Comparison of ENCODE assay signal across 18 cellular contexts in genomic region chr17:7556627-7557026, GRCh38. TPM values are rescaled to one million over a fixed set of nuclear protein-coding genes. Genes with fewer than 3 reads are reported as not detected.
DNase-seq lines count a peak whose midpoint lies in the region; ATAC-seq, FAIRE-seq and TF ChIP-seq lines count a peak whose summit lies in the region.
"Had no signal": no experiment of that assay in that cellular context is flagged by ENCODE, and none has a peak within 500 bp of the region (broad histone marks: within the 10 kb centered on the region; RNA-seq: fewer than 3 reads in every experiment).

No MANE protein-coding gene starts in this region.

- ATAC-seq in HepG2 (no peak), right lobe of liver (no peak), upper lobe of right lung (no peak), HG03565 (IDR thresholded peaks at IDR 0.05; ENCODE audit: unreplicated experiment) (no peak), GM18502 (IDR thresholded peaks at IDR 0.05; ENCODE audit: poor library complexity, unreplicated experiment) (no peak)

- CTCF ChIA-PET in HepG2 (lab: Yijun Ruan, JAX; ENCODE audit: low intra/inter-chr PET ratio, low total read pairs): no interaction called here

- peaks cover 58% of the 10 kb centered on the region for H3K4me1 ChIP-seq in HepG2 (ENCODE audit: insufficient read depth, low read length)
- H3K4me1 ChIP-seq in right lobe of liver: peaks cover 0 to 20% (median 11%) of the 10 kb centered on the region in 4 donors
- peaks cover 27% of the 10 kb centered on the region for H3K4me1 ChIP-seq in neural progenitor cell
- peaks cover 45% of the 10 kb centered on the region for H3K4me1 ChIP-seq in upper lobe of right lung

- H3K4me1 Mint-ChIP-seq in neural progenitor cell: peaks cover 37% of the 10 kb centered on the region

- no peaks in the 10 kb centered on the region for H4K20me1 ChIP-seq in HepG2 (ENCODE audit: insufficient read depth, low read length)
- no peaks in the 10 kb centered on the region for H4K20me1 ChIP-seq in neural progenitor cell (ENCODE audit: low read depth)

- H3K27me3 Mint-ChIP-seq in neural progenitor cell (ENCODE audit: insufficient read depth, low read depth): peaks cover 8% of the 10 kb centered on the region

- TF ChIP-seq RAD21 in HepG2 (CRISPR knock-in tag; IDR thresholded peaks at IDR 0.05): no peak

- peaks cover 43% of the 10 kb centered on the region for H3F3A ChIP-seq in neural progenitor cell (ENCODE audit: low read depth)

- H3K36me3 ChIP-seq in HepG2 (replicated peaks in 1 of 2; ENCODE audit: control insufficient read depth in 1 of 2, insufficient read depth in 2 of 2, low read length in 2 of 2) (no peaks in the 10 kb centered on the region), right lobe of liver (no peaks in the 10 kb centered on the region), neural progenitor cell (no peaks in the 10 kb centered on the region), upper lobe of right lung (no peaks in the 10 kb centered on the region)

- no peak overlapping the region for H3K27ac ChIP-seq in HepG2 (ENCODE audit: extremely low read length, insufficient read depth, low read length)
- H3K27ac ChIP-seq in right lobe of liver: no peak overlapping the region
- peak overlapping the region in 37 of 59 donors; percentile 36 to 98 (median 94) for H3K27ac ChIP-seq in dorsolateral prefrontal cortex
- no peak overlapping the region for H3K27ac ChIP-seq in neural progenitor cell
- H3K27ac ChIP-seq in upper lobe of right lung: peak overlapping the region; percentile 96

- peak overlapping the region; percentile 91 for H3K4me2 ChIP-seq in HepG2 (ENCODE audit: low read depth, low read length)
- no peak overlapping the region for H3K4me2 ChIP-seq in neural progenitor cell
- H3K4me2 ChIP-seq: SK-N-SH had no signal

- TF ChIP-seq CTCF in HepG2 (CRISPR knock-in tag; IDR thresholded peaks at IDR 0.05) (no peak), right lobe of liver (IDR thresholded peaks at IDR 0.05) (no peak), dorsolateral prefrontal cortex (IDR thresholded peaks at IDR 0.05 in 54 of 56, conservative IDR thresholded peaks at IDR 0.05 in 2 of 56; ENCODE audit: low read depth in 1 of 56, partially characterized antibody in 56 of 56) (no peak), neural progenitor cell (IDR thresholded peaks at IDR 0.05) (no peak), upper lobe of right lung (IDR thresholded peaks at IDR 0.05) (no peak)

- H3K4me3 Mint-ChIP-seq in neural progenitor cell: peak overlapping the region; percentile 14
- H3K4me3 Mint-ChIP-seq: immature natural killer cell, mesothelial cell of epicardium had no signal

- TF ChIP-seq EP300 in HepG2 (IDR thresholded peaks at IDR 0.05; ENCODE audit: low read depth in 2 of 2, low read length in 2 of 2): no peak
- no peak for TF ChIP-seq EP300 in HepG2 (CRISPR knock-in tag; IDR thresholded peaks at IDR 0.05; ENCODE audit: borderline replicate concordance)

- no peak overlapping the region for H2AFZ ChIP-seq in HepG2 (ENCODE audit: low read length)
- no peak overlapping the region for H2AFZ ChIP-seq in neural progenitor cell (replicated peaks)

- H3K4me3 ChIP-seq in HepG2 (replicated peaks in 1 of 3; ENCODE audit: insufficient read depth in 1 of 3, low read depth in 2 of 3, low read length in 3 of 3) (peak overlapping the region in 1 of 3 experiments; percentile 92; a peak in 2 of 6 replicates), right lobe of liver (no peak overlapping the region), dorsolateral prefrontal cortex (no peak overlapping the region), neural progenitor cell (no peak overlapping the region), upper lobe of right lung (no peak overlapping the region)

- no peaks in the 10 kb centered on the region for H3K9me3 ChIP-seq in HepG2 (ENCODE audit: low read length)
- H3K9me3 ChIP-seq in right lobe of liver: no peaks in the 10 kb centered on the region
- no peaks in the 10 kb centered on the region for H3K9me3 ChIP-seq in neural progenitor cell (ENCODE audit: low read depth)
- no peaks in the 10 kb centered on the region for H3K9me3 ChIP-seq in upper lobe of right lung
- H3K9me3 ChIP-seq: SK-N-SH had no signal

- H3K79me2 ChIP-seq in HepG2 (ENCODE audit: insufficient read depth, low read length) (no peaks in the 10 kb centered on the region), neural progenitor cell (ENCODE audit: low read depth) (no peaks in the 10 kb centered on the region)

- intact Hi-C loops in HepG2 (cut with micrococcal nuclease; ENCODE audit: unreplicated experiment): no loop called here
- intact Hi-C loops in right lobe of liver (cut with DNase I): no loop called here
- intact Hi-C loops in dorsolateral prefrontal cortex (cut with DNase I): no loop called here
- intact Hi-C loops in upper lobe of right lung (cut with DNase I): no loop called here

- H3K27ac Mint-ChIP-seq in neural progenitor cell: peak overlapping the region; percentile 15
- H3K27ac Mint-ChIP-seq: mesothelial cell of epicardium had no signal

- POLR2A ChIA-PET in HepG2 (lab: Yijun Ruan, JAX): interaction anchor here (0.5 to 4.8 kb wide), 7 partner anchors 8 to 274 kb away, joined by 3 to 33 read pairs (median 3); partner anchors contain the start of genes TMEM256, TNFSF12 and TP53

- H3K36me3 Mint-ChIP-seq in neural progenitor cell: no peaks in the 10 kb centered on the region
- H3K36me3 Mint-ChIP-seq: mesothelial cell of epicardium had no signal

- H3K9ac ChIP-seq in HepG2 (ENCODE audit: insufficient read depth, low read depth, low read length): peak overlapping the region; percentile 31; the same call in 1 of the 2 replicates
- no peak overlapping the region for H3K9ac ChIP-seq in neural progenitor cell
- H3K9ac ChIP-seq: SK-N-SH had no signal

- TF ChIP-seq POLR2A in HepG2 (IDR thresholded peaks at IDR 0.05; ENCODE audit: insufficient read depth in 1 of 2, low read depth in 2 of 2, low read length in 2 of 2) (no peak), right lobe of liver (IDR thresholded peaks at IDR 0.05) (no peak)

- BruUV-seq in HepG2 (replicated peaks; lab: Mats Ljungman, UMichigan): no TSS peak

- in situ Hi-C loops in HepG2 (cut with HindIII; ENCODE audit: extremely low pct_ligation_motif_present, low pct_unique_long_range_greater_than_20kb) (loop anchor here (5.0 kb wide), 1 partner anchor 44 kb away; no protein-coding TSS in a partner anchor), KBM-7 (cut with MboI; ENCODE audit: low pct_unique_long_range_greater_than_20kb, low sequenced_read_pairs) (no loop called here)

- 66% methylated on average over 12 of the region's 12 CpGs for WGBS in HepG2 (ENCODE audit: low lambda C conversion rate)
- WGBS in right lobe of liver (ENCODE audit: insufficient coverage, low coverage, low lambda C conversion rate, missing lambda C conversion rate): 60% methylated on average over 9 of the region's 12 CpGs

- no peak for FAIRE-seq in HepG2 (lab: Jason Lieb, UNC)
- FAIRE-seq: frontal cortex had no signal

- H3K27me3 ChIP-seq in HepG2 (ENCODE audit: control insufficient read depth in 1 of 2, insufficient read depth in 2 of 2, low read length in 2 of 2) (no peaks in the 10 kb centered on the region; a peak in 1 of 5 replicates), right lobe of liver (no peaks in the 10 kb centered on the region), dorsolateral prefrontal cortex (no peaks in the 10 kb centered on the region), neural progenitor cell (no peaks in the 10 kb centered on the region), upper lobe of right lung (no peaks in the 10 kb centered on the region)

- H3K9me3 Mint-ChIP-seq in neural progenitor cell: no peaks in the 10 kb centered on the region
- H3K9me3 Mint-ChIP-seq: immature natural killer cell, mesothelial cell of epicardium had no signal

- DNase-seq in HepG2 (ENCODE audit: low spot score): no peak
- DNase-seq in right lobe of liver: no peak
- no peak for DNase-seq in dorsolateral prefrontal cortex
- no peak for DNase-seq in neural progenitor cell (ENCODE audit: low spot score)
- DNase-seq in upper lobe of right lung: no peak
- no peak for DNase-seq in KBM-7
- DNase-seq: activated naive CD4-positive, alpha-beta T cell; DMS153; immature natural killer cell; NCI-H187 treated with DMSO at 0.1 percent for 48 hours; NCI-H510A; SK-N-SH; stimulated activated CD4-positive, alpha-beta T cell treated with anti-CD3 and anti-CD28 coated beads, Interleukin-1b, Interleukin-23, amount 100 ng/mL, for 48 hours had no signal

RNA-seq across cellular contexts. Expression of gene TNFSF13, which starts 1.9 kb away (rescaled TPM):
- 1.7 and 2.5 TPM in 2 replicates for total RNA-seq in HepG2 (2016; rRNA removed; fragmentation: Illumina TruSeq; extraction: Trizol)
- 0.20 and 0.79 TPM in 2 replicates for total RNA-seq in HepG2 (2016; cell fraction: cytosol; rRNA removed; fragmentation: Illumina TruSeq; extraction: Trizol; ENCODE audit: low read depth)
- 2.0 and 2.2 TPM in 2 replicates for total RNA-seq in HepG2 (2016; cell fraction: insoluble cytoplasmic fraction; rRNA removed; fragmentation: Illumina TruSeq; extraction: Trizol)
- 1.1 and 2.2 TPM in 2 replicates for total RNA-seq in HepG2 (2016; cell fraction: membrane; rRNA removed; fragmentation: Illumina TruSeq; extraction: Trizol)
- 2.9 and 3.2 TPM in 2 replicates for total RNA-seq in HepG2 (2016; cell fraction: nucleus; rRNA removed; fragmentation: Illumina TruSeq; extraction: Trizol)
- polyA plus RNA-seq in HepG2 (2011; rRNA removed): 3.3 TPM in 2 replicates
- polyA plus RNA-seq in HepG2 (2011; cell fraction: cytosol; rRNA removed): 2.2 TPM in 2 replicates
- 9.6 and 11.2 TPM in 2 replicates for polyA plus RNA-seq in HepG2 (2011; cell fraction: nucleus; rRNA removed)
- polyA plus RNA-seq in HepG2 (2012): 2.6 and 3.9 TPM in 2 replicates
- 0.76 and 2.2 TPM in 2 replicates for polyA plus RNA-seq in HepG2 (2016; cell fraction: cytosol; fragmentation: Illumina TruSeq; extraction: Trizol; ENCODE audit: low read depth)
- polyA plus RNA-seq in HepG2 (2016; cell fraction: insoluble cytoplasmic fraction; fragmentation: Illumina TruSeq; extraction: Trizol; ENCODE audit: low read depth): 3.1 and 3.7 TPM in 2 replicates
- 2.2 and 2.3 TPM in 2 replicates for polyA plus RNA-seq in HepG2 (2016; cell fraction: membrane; fragmentation: Illumina TruSeq; extraction: Trizol; ENCODE audit: low read depth)
- 4.9 and 6.7 TPM in 2 replicates for polyA plus RNA-seq in HepG2 (2016; cell fraction: nucleus; fragmentation: Illumina TruSeq; extraction: Trizol; ENCODE audit: insufficient read depth, low read depth)
- 2.2 and 7.1 TPM in 2 replicates for polyA minus RNA-seq in HepG2 (2011; rRNA and poly(A)+ RNA removed; ENCODE audit: low replicate concordance)
- polyA minus RNA-seq in HepG2 (2011; cell fraction: cytosol; rRNA and poly(A)+ RNA removed): 0.26 and 1.3 TPM in 2 replicates
- 2.1 and 3.0 TPM in 2 replicates for polyA minus RNA-seq in HepG2 (2011; cell fraction: nucleus; rRNA and poly(A)+ RNA removed)
- 10 to 100 TPM in 2 of 6 experiments, 1 to 10 TPM in 4; 4.3 to 13.0 (median 6.2) TPM for total RNA-seq in right lobe of liver
- 10 to 100 TPM in 119 of 120 experiments, 1 to 10 TPM in 1; 9.4 to 59.7 (median 21.7) TPM for total RNA-seq in dorsolateral prefrontal cortex
- 0.37 TPM in 1 of 2 replicates, not detected in the other for total RNA-seq in neural progenitor cell (ENCODE audit: low replicate concordance)
- 101 TPM for total RNA-seq in upper lobe of right lung

RNA-seq across cellular contexts. Expression of gene SENP3, which starts 5.1 kb away (rescaled TPM):
- total RNA-seq in HepG2 (2016; rRNA removed; fragmentation: Illumina TruSeq; extraction: Trizol) (64.5 and 75.4 TPM in 2 replicates), right lobe of liver (10 to 100 TPM; 12.3 to 33.9 (median 15.1) TPM), dorsolateral prefrontal cortex (10 to 100 TPM; 41.4 to 93.2 (median 61.6) TPM), neural progenitor cell (ENCODE audit: low replicate concordance) (87.9 and 91.6 TPM in 2 replicates), upper lobe of right lung (57.6 TPM)
- 46.1 and 48.3 TPM in 2 replicates for total RNA-seq in HepG2 (2016; cell fraction: cytosol; rRNA removed; fragmentation: Illumina TruSeq; extraction: Trizol; ENCODE audit: low read depth)
- 67.8 and 80.2 TPM in 2 replicates for total RNA-seq in HepG2 (2016; cell fraction: insoluble cytoplasmic fraction; rRNA removed; fragmentation: Illumina TruSeq; extraction: Trizol)
- 96.7 and 98.4 TPM in 2 replicates for total RNA-seq in HepG2 (2016; cell fraction: membrane; rRNA removed; fragmentation: Illumina TruSeq; extraction: Trizol)
- 31.6 and 38.4 TPM in 2 replicates for total RNA-seq in HepG2 (2016; cell fraction: nucleus; rRNA removed; fragmentation: Illumina TruSeq; extraction: Trizol)
- 55.8 and 57.3 TPM in 2 replicates for polyA plus RNA-seq in HepG2 (2011; rRNA removed)
- polyA plus RNA-seq in HepG2 (2011; cell fraction: cytosol; rRNA removed): 51.2 and 51.8 TPM in 2 replicates
- polyA plus RNA-seq in HepG2 (2011; cell fraction: nucleus; rRNA removed): 36.5 and 39.7 TPM in 2 replicates
- 20.5 and 25.7 TPM in 2 replicates for polyA plus RNA-seq in HepG2 (2012)
- polyA plus RNA-seq in HepG2 (2016; cell fraction: cytosol; fragmentation: Illumina TruSeq; extraction: Trizol; ENCODE audit: low read depth): 29.8 and 32.5 TPM in 2 replicates
- polyA plus RNA-seq in HepG2 (2016; cell fraction: insoluble cytoplasmic fraction; fragmentation: Illumina TruSeq; extraction: Trizol; ENCODE audit: low read depth): 66.8 and 75.8 TPM in 2 replicates
- 81.7 and 87.7 TPM in 2 replicates for polyA plus RNA-seq in HepG2 (2016; cell fraction: membrane; fragmentation: Illumina TruSeq; extraction: Trizol; ENCODE audit: low read depth)
- polyA plus RNA-seq in HepG2 (2016; cell fraction: nucleus; fragmentation: Illumina TruSeq; extraction: Trizol; ENCODE audit: insufficient read depth, low read depth): 52.7 and 61.4 TPM in 2 replicates
- 67.9 and 190 TPM in 2 replicates for polyA minus RNA-seq in HepG2 (2011; rRNA and poly(A)+ RNA removed; ENCODE audit: low replicate concordance)
- polyA minus RNA-seq in HepG2 (2011; cell fraction: cytosol; rRNA and poly(A)+ RNA removed): 26.8 and 29.3 TPM in 2 replicates
- 19.1 and 20.5 TPM in 2 replicates for polyA minus RNA-seq in HepG2 (2011; cell fraction: nucleus; rRNA and poly(A)+ RNA removed)

RNA-seq across cellular contexts. Expression of gene TNFSF12, which starts 7.8 kb away (rescaled TPM):
- total RNA-seq in HepG2 (2016; rRNA removed; fragmentation: Illumina TruSeq; extraction: Trizol) (0.73 and 0.93 TPM in 2 replicates), right lobe of liver (10 to 100 TPM in 4 of 6 experiments, 1 to 10 TPM in 2; 6.1 to 14.7 (median 11.4) TPM), dorsolateral prefrontal cortex (10 to 100 TPM; 25.3 to 97.2 (median 50.2) TPM), neural progenitor cell (ENCODE audit: low replicate concordance) (0.75 and 2.4 TPM in 2 replicates), upper lobe of right lung (75.7 TPM)
- 3.9 and 4.8 TPM in 2 replicates for total RNA-seq in HepG2 (2016; cell fraction: cytosol; rRNA removed; fragmentation: Illumina TruSeq; extraction: Trizol; ENCODE audit: low read depth)
- total RNA-seq in HepG2 (2016; cell fraction: insoluble cytoplasmic fraction; rRNA removed; fragmentation: Illumina TruSeq; extraction: Trizol): 0.97 and 1.6 TPM in 2 replicates
- 3.9 and 5.7 TPM in 2 replicates for total RNA-seq in HepG2 (2016; cell fraction: membrane; rRNA removed; fragmentation: Illumina TruSeq; extraction: Trizol)
- total RNA-seq in HepG2 (2016; cell fraction: nucleus; rRNA removed; fragmentation: Illumina TruSeq; extraction: Trizol): 1.2 TPM in 1 of 2 replicates, not detected in the other
- 6.3 and 7.2 TPM in 2 replicates for polyA plus RNA-seq in HepG2 (2011; rRNA removed)
- 7.6 and 10.0 TPM in 2 replicates for polyA plus RNA-seq in HepG2 (2011; cell fraction: cytosol; rRNA removed)
- 5.3 and 5.4 TPM in 2 replicates for polyA plus RNA-seq in HepG2 (2011; cell fraction: nucleus; rRNA removed)
- 5.1 and 5.5 TPM in 2 replicates for polyA plus RNA-seq in HepG2 (2012)
- polyA plus RNA-seq in HepG2 (2016; cell fraction: cytosol; fragmentation: Illumina TruSeq; extraction: Trizol; ENCODE audit: low read depth): 13.4 and 14.8 TPM in 2 replicates
- polyA plus RNA-seq in HepG2 (2016; cell fraction: insoluble cytoplasmic fraction; fragmentation: Illumina TruSeq; extraction: Trizol; ENCODE audit: low read depth): 1.9 and 2.1 TPM in 2 replicates
- polyA plus RNA-seq in HepG2 (2016; cell fraction: membrane; fragmentation: Illumina TruSeq; extraction: Trizol; ENCODE audit: low read depth): 12.4 and 14.7 TPM in 2 replicates
- polyA plus RNA-seq in HepG2 (2016; cell fraction: nucleus; fragmentation: Illumina TruSeq; extraction: Trizol; ENCODE audit: insufficient read depth, low read depth): 1.4 and 2.2 TPM in 2 replicates
- 2.1 and 2.2 TPM in 2 replicates for polyA minus RNA-seq in HepG2 (2011; rRNA and poly(A)+ RNA removed; ENCODE audit: low replicate concordance)
- 1.8 and 2.3 TPM in 2 replicates for polyA minus RNA-seq in HepG2 (2011; cell fraction: cytosol; rRNA and poly(A)+ RNA removed)
- 0.99 and 1.0 TPM in 2 replicates for polyA minus RNA-seq in HepG2 (2011; cell fraction: nucleus; rRNA and poly(A)+ RNA removed)
- total RNA-seq: OCI-LY7 had no signal

RNA-seq across cellular contexts. Expression of gene CD68, which starts 22.8 kb away (rescaled TPM):
- 4.1 and 10.3 TPM in 2 replicates for total RNA-seq in HepG2 (2016; rRNA removed; fragmentation: Illumina TruSeq; extraction: Trizol)
- 6.3 and 6.7 TPM in 2 replicates for total RNA-seq in HepG2 (2016; cell fraction: cytosol; rRNA removed; fragmentation: Illumina TruSeq; extraction: Trizol; ENCODE audit: low read depth)
- 3.2 and 7.8 TPM in 2 replicates for total RNA-seq in HepG2 (2016; cell fraction: insoluble cytoplasmic fraction; rRNA removed; fragmentation: Illumina TruSeq; extraction: Trizol)
- total RNA-seq in HepG2 (2016; cell fraction: membrane; rRNA removed; fragmentation: Illumina TruSeq; extraction: Trizol): 7.2 and 7.7 TPM in 2 replicates
- total RNA-seq in HepG2 (2016; cell fraction: nucleus; rRNA removed; fragmentation: Illumina TruSeq; extraction: Trizol): 3.2 and 9.0 TPM in 2 replicates
- 104 and 124 TPM in 2 replicates for polyA plus RNA-seq in HepG2 (2011; rRNA removed)
- 69.4 and 81.9 TPM in 2 replicates for polyA plus RNA-seq in HepG2 (2011; cell fraction: cytosol; rRNA removed)
- polyA plus RNA-seq in HepG2 (2011; cell fraction: nucleus; rRNA removed): 15.4 and 16.3 TPM in 2 replicates
- polyA plus RNA-seq in HepG2 (2012): 26.8 and 35.7 TPM in 2 replicates
- 16.5 and 18.7 TPM in 2 replicates for polyA plus RNA-seq in HepG2 (2016; cell fraction: cytosol; fragmentation: Illumina TruSeq; extraction: Trizol; ENCODE audit: low read depth)
- 17.2 and 20.1 TPM in 2 replicates for polyA plus RNA-seq in HepG2 (2016; cell fraction: insoluble cytoplasmic fraction; fragmentation: Illumina TruSeq; extraction: Trizol; ENCODE audit: low read depth)
- 24.5 and 25.8 TPM in 2 replicates for polyA plus RNA-seq in HepG2 (2016; cell fraction: membrane; fragmentation: Illumina TruSeq; extraction: Trizol; ENCODE audit: low read depth)
- polyA plus RNA-seq in HepG2 (2016; cell fraction: nucleus; fragmentation: Illumina TruSeq; extraction: Trizol; ENCODE audit: insufficient read depth, low read depth): 16.1 and 21.1 TPM in 2 replicates
- 12.6 and 26.1 TPM in 2 replicates for polyA minus RNA-seq in HepG2 (2011; rRNA and poly(A)+ RNA removed; ENCODE audit: low replicate concordance)
- polyA minus RNA-seq in HepG2 (2011; cell fraction: cytosol; rRNA and poly(A)+ RNA removed): 7.6 and 9.9 TPM in 2 replicates
- polyA minus RNA-seq in HepG2 (2011; cell fraction: nucleus; rRNA and poly(A)+ RNA removed): 4.6 and 6.2 TPM in 2 replicates
- total RNA-seq in right lobe of liver: 100 to 1,000 TPM in 1 of 6 experiments, 10 to 100 TPM in 5; 31.6 to 179 (median 51.1) TPM
- 10 to 100 TPM in 94 of 120 experiments, 1 to 10 TPM in 26; 2.6 to 53.1 (median 15.0) TPM for total RNA-seq in dorsolateral prefrontal cortex
- total RNA-seq in neural progenitor cell (ENCODE audit: low replicate concordance): 0.95 TPM in 1 of 2 replicates, not detected in the other
- total RNA-seq in upper lobe of right lung: 398 TPM

RNA-seq across cellular contexts. Expression of gene MPDU1, which starts 27.0 kb away (rescaled TPM):
- total RNA-seq in HepG2 (2016; rRNA removed; fragmentation: Illumina TruSeq; extraction: Trizol): 59.5 and 112 TPM in 2 replicates
- 17.5 and 21.1 TPM in 2 replicates for total RNA-seq in HepG2 (2016; cell fraction: cytosol; rRNA removed; fragmentation: Illumina TruSeq; extraction: Trizol; ENCODE audit: low read depth)
- 62.6 and 101 TPM in 2 replicates for total RNA-seq in HepG2 (2016; cell fraction: insoluble cytoplasmic fraction; rRNA removed; fragmentation: Illumina TruSeq; extraction: Trizol)
- 24.3 and 28.7 TPM in 2 replicates for total RNA-seq in HepG2 (2016; cell fraction: membrane; rRNA removed; fragmentation: Illumina TruSeq; extraction: Trizol)
- total RNA-seq in HepG2 (2016; cell fraction: nucleus; rRNA removed; fragmentation: Illumina TruSeq; extraction: Trizol): 84.0 and 86.6 TPM in 2 replicates
- polyA plus RNA-seq in HepG2 (2011; rRNA removed): 127 and 167 TPM in 2 replicates
- 188 and 194 TPM in 2 replicates for polyA plus RNA-seq in HepG2 (2011; cell fraction: cytosol; rRNA removed)
- polyA plus RNA-seq in HepG2 (2011; cell fraction: nucleus; rRNA removed): 91.5 and 103 TPM in 2 replicates
- polyA plus RNA-seq in HepG2 (2012): 56.7 and 59.6 TPM in 2 replicates
- 12.2 and 12.9 TPM in 2 replicates for polyA plus RNA-seq in HepG2 (2016; cell fraction: cytosol; fragmentation: Illumina TruSeq; extraction: Trizol; ENCODE audit: low read depth)
- polyA plus RNA-seq in HepG2 (2016; cell fraction: insoluble cytoplasmic fraction; fragmentation: Illumina TruSeq; extraction: Trizol; ENCODE audit: low read depth): 73.5 and 77.4 TPM in 2 replicates
- polyA plus RNA-seq in HepG2 (2016; cell fraction: membrane; fragmentation: Illumina TruSeq; extraction: Trizol; ENCODE audit: low read depth): 22.9 and 23.5 TPM in 2 replicates
- polyA plus RNA-seq in HepG2 (2016; cell fraction: nucleus; fragmentation: Illumina TruSeq; extraction: Trizol; ENCODE audit: insufficient read depth, low read depth): 172 and 177 TPM in 2 replicates
- 205 and 272 TPM in 2 replicates for polyA minus RNA-seq in HepG2 (2011; rRNA and poly(A)+ RNA removed; ENCODE audit: low replicate concordance)
- 31.8 and 40.4 TPM in 2 replicates for polyA minus RNA-seq in HepG2 (2011; cell fraction: cytosol; rRNA and poly(A)+ RNA removed)
- polyA minus RNA-seq in HepG2 (2011; cell fraction: nucleus; rRNA and poly(A)+ RNA removed): 30.7 and 35.3 TPM in 2 replicates
- 100 to 1,000 TPM in 2 of 6 experiments, 10 to 100 TPM in 4; 54.2 to 199 (median 63.3) TPM for total RNA-seq in right lobe of liver
- total RNA-seq in dorsolateral prefrontal cortex: 10 to 100 TPM; 25.1 to 53.7 (median 34.4) TPM
- total RNA-seq in neural progenitor cell (ENCODE audit: low replicate concordance): 167 and 177 TPM in 2 replicates
- 58.2 TPM for total RNA-seq in upper lobe of right lung

Comparison
In these comparisons a context has a peak if more than half of its experiments do, and no peak if none do; other contexts are left out.
1. H3K27ac ChIP-seq: peak in dorsolateral prefrontal cortex (37 of 59) and upper lobe of right lung (single experiment); none in HepG2 (single experiment), right lobe of liver (0 of 3) and neural progenitor cell (single experiment).